ENCODE assay signal across 16 cellular contexts in genomic region chr18:72075040-72075439, GRCh38.
A peak's percentile ranks its signal among the peaks of the same experiment; 100 is the strongest.
DNase-seq lines count a peak whose midpoint lies in the region; ATAC-seq and TF ChIP-seq lines count a peak whose summit lies in the region.
"Had no signal": no experiment of that assay in that cellular context is flagged by ENCODE, and none has a peak within 500 bp of the region (broad histone marks: within the 10 kb centered on the region; RNA-seq: fewer than 3 reads in every experiment).

No MANE protein-coding gene starts in this region.

- peak overlapping the region; percentile 13 for H2BK120ac ChIP-seq in trophoblast cell (ENCODE audit: insufficient read depth, low read length, poor library complexity)

- ATAC-seq in PC-3 (peak; percentile 94), GM19351 (IDR thresholded peaks at IDR 0.05; ENCODE audit: unreplicated experiment) (no peak), HG03095 (IDR thresholded peaks at IDR 0.05; ENCODE audit: unreplicated experiment) (no peak)
- ATAC-seq: CD8-positive, alpha-beta T cell; GM12878; GM23338 had no signal

- H3K18ac ChIP-seq in trophoblast cell (ENCODE audit: low read length), result no peak overlapping the region

- CTCF ChIA-PET in PC-3 (lab: Charles Lee), result no interaction called here

- no peak overlapping the region for H2BK12ac ChIP-seq in trophoblast cell (ENCODE audit: low read length)

- no TSS peak for BruUV-seq in PC-3 (replicated peaks; lab: Mats Ljungman, UMichigan)

- H3K79me2 ChIP-seq in PC-3 (ENCODE audit: low read length), result no peaks in the 10 kb centered on the region
- H3K79me2 ChIP-seq in trophoblast cell (ENCODE audit: control insufficient read depth, insufficient read depth, low read length, poor library complexity), result no peaks in the 10 kb centered on the region

- no peak overlapping the region; the same call in 1 of the 2 replicates for H2AFZ ChIP-seq in PC-3 (ENCODE audit: low read length)
- H2AFZ ChIP-seq in trophoblast cell (ENCODE audit: insufficient read depth, low read length, poor library complexity), result no peak overlapping the region
- H2AFZ ChIP-seq: GM23338 had no signal

- H3K4me3 ChIP-seq in PC-3 (ENCODE audit: low read length) (no peak overlapping the region), trophoblast cell (ENCODE audit: low read depth, low read length) (no peak overlapping the region), transverse colon (no peak overlapping the region)
- H3K4me3 ChIP-seq: GM12878, GM23338 had no signal

- no peak for TF ChIP-seq EP300 in transverse colon (IDR thresholded peaks at IDR 0.05; ENCODE audit: low read depth)

- no peak for TF ChIP-seq CTCF in PC-3 (conservative IDR thresholded peaks at IDR 0.05; ENCODE audit: low read depth, low read length)
- TF ChIP-seq CTCF in transverse colon (IDR thresholded peaks at IDR 0.05), result no peak

- H4K8ac ChIP-seq in trophoblast cell (ENCODE audit: low read depth, low read length), result no peak overlapping the region

- no peak overlapping the region for H3K23ac ChIP-seq in trophoblast cell (ENCODE audit: low read length)

- H3K9me3 ChIP-seq in PC-3 (ENCODE audit: low read length) (no peaks in the 10 kb centered on the region), trophoblast cell (ENCODE audit: insufficient read depth, low read depth, low read length) (no peaks in the 10 kb centered on the region), transverse colon (no peaks in the 10 kb centered on the region)
- H3K9me3 ChIP-seq: BE2C, Caco-2 had no signal

- H3K27ac ChIP-seq in PC-3 (ENCODE audit: low read length) (no peak overlapping the region), trophoblast cell (ENCODE audit: low read depth, low read length) (no peak overlapping the region), transverse colon (no peak overlapping the region)
- H3K27ac ChIP-seq: C4-2B had no signal

- no peak overlapping the region for H4K12ac ChIP-seq in trophoblast cell (ENCODE audit: low read depth, low read length)

- POLR2A ChIA-PET in PC-3 (lab: Charles Lee; ENCODE audit: unreplicated experiment), result no interaction called here

- H4K20me1 ChIP-seq in PC-3 (ENCODE audit: low read length), result no peaks in the 10 kb centered on the region

- intact Hi-C loops in PC-3 (cut with micrococcal nuclease), result no loop called here
- intact Hi-C loops in transverse colon (cut with DNase I; ENCODE audit: low total_unique reads), result no loop called here

- H3K9ac ChIP-seq in PC-3 (ENCODE audit: low read length) (no peak overlapping the region), trophoblast cell (ENCODE audit: low read length) (no peak overlapping the region)

- no peaks in the 10 kb centered on the region for H3K36me3 ChIP-seq in PC-3 (ENCODE audit: low read depth, low read length)
- no peaks in the 10 kb centered on the region for H3K36me3 ChIP-seq in trophoblast cell (ENCODE audit: control insufficient read depth in 1 of 2, insufficient read depth in 2 of 2, low read length in 2 of 2)
- no peaks in the 10 kb centered on the region for H3K36me3 ChIP-seq in transverse colon
- H3K36me3 ChIP-seq: BE2C had no signal

- no peak for TF ChIP-seq POLR2A in transverse colon (IDR thresholded peaks at IDR 0.05)

- no CpG with 5 or more reads among the region's 4 CpGs for WGBS in trophoblast cell (ENCODE audit: extremely low coverage, insufficient coverage, insufficient read length)
- 57 to 58% methylated on average over 3 to 4 of the region's 4 CpGs for WGBS in transverse colon (ENCODE audit: low coverage in 1 of 2), 2 donors

- DNase-seq in Caki2 (ENCODE audit: low read depth), result peak; percentile 17
- DNase-seq in PC-3, result peak; percentile 52
- DNase-seq in kidney tubule cell (ENCODE audit: low spot score), result peak; percentile 86
- DNase-seq in trophoblast cell, result no peak
- no peak for DNase-seq in transverse colon
- no peak for DNase-seq in GOT3 (lab: John Stamatoyannopoulos, UW)
- DNase-seq: BE2C; Caco-2; CD8-positive, alpha-beta T cell; DMS79; H9 had no signal

- H3K27me3 ChIP-seq in PC-3 (ENCODE audit: low read length) (no peaks in the 10 kb centered on the region), trophoblast cell (ENCODE audit: insufficient read depth, low read length) (no peaks in the 10 kb centered on the region), transverse colon (no peaks in the 10 kb centered on the region)
- H3K27me3 ChIP-seq: BE2C had no signal

- H3K4me1 ChIP-seq in PC-3 (ENCODE audit: insufficient read depth, low read length) (no peaks in the 10 kb centered on the region), trophoblast cell (ENCODE audit: control insufficient read depth in 1 of 2, insufficient read depth in 2 of 2, low read length in 2 of 2) (no peaks in the 10 kb centered on the region), transverse colon (no peaks in the 10 kb centered on the region)
- H3K4me1 ChIP-seq: BE2C, Caco-2 had no signal

- H3K79me1 ChIP-seq in trophoblast cell (ENCODE audit: low read length), result no peaks in the 10 kb centered on the region

- H4K91ac ChIP-seq in trophoblast cell (ENCODE audit: low read depth, low read length), result no peak overlapping the region

- no peaks in the 10 kb centered on the region for H3K9me2 ChIP-seq in PC-3 (replicated peaks; ENCODE audit: low read length)

- no peaks in the 10 kb centered on the region for H3F3A ChIP-seq in PC-3 (ENCODE audit: low read length, unreplicated experiment)

- no peak overlapping the region for H3K4ac ChIP-seq in trophoblast cell (ENCODE audit: low read depth, low read length)

- in situ Hi-C loops in Caki2 (cut with HindIII; ENCODE audit: low pct_unique_long_range_greater_than_20kb, low sequenced_read_pairs), result no loop called here
- in situ Hi-C loops in transverse colon (cut with MboI; ENCODE audit: low pct_ligation_motif_present in 1 of 4, low pct_unique_long_range_greater_than_20kb in 1 of 4, low sequenced_read_pairs in 3 of 4), result loop anchor here in 1 of 4 donors (25.0 kb wide), 1 partner anchor 112 kb away; no protein-coding TSS in a partner anchor

- H2BK5ac ChIP-seq in trophoblast cell (ENCODE audit: low read depth, low read length, poor library complexity), result no peak overlapping the region

- H3K4me2 ChIP-seq in PC-3 (ENCODE audit: low read length) (no peak overlapping the region), trophoblast cell (ENCODE audit: low read length) (no peak overlapping the region)
- H3K4me2 ChIP-seq: GM23338 had no signal

- H3K14ac ChIP-seq in trophoblast cell (ENCODE audit: low read length), result no peak overlapping the region

- H2AK5ac ChIP-seq in trophoblast cell (ENCODE audit: low read length), result no peak overlapping the region

Comparison
In these comparisons a context has a peak if more than half of its experiments do, and no peak if none do; other contexts are left out.
1. DNase-seq: peak in Caki2 (single experiment), PC-3 (single experiment) and kidney tubule cell (single experiment); none in trophoblast cell (0 of 2), transverse colon (single experiment) and GOT3 (single experiment).